ENCODE assay signal across 9 cellular contexts in the genomic region with DNA sequence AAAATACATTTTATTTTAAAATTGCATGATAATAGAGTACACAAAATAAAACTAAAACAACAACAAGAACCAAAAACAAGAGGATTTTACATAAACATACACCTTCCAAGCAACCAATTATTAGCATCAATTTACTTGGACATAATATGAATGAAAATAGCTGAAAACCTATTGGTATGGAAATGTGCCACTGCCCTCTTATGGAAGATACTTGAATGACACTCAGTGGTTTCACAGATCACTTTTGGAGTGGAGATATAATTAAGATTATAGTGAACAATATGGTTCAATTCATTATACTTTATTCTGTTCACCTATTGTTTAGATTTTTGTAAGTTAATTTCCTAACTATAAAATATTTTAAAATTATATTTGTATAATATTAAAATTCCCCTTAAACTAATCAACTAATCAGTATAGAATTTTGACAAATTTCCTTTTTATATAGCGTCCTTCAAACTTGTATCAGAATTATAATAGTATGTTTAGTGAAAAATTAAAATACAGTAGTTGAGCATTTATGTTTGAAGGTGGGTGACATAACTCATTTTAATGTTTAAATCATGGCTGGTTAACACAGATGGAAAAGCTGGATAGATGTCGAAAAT.
DNase-seq lines count a peak whose midpoint lies in the region; ATAC-seq and TF ChIP-seq lines count a peak whose summit lies in the region.
"Had no signal": no experiment of that assay in that cellular context is flagged by ENCODE, and none has a peak within 500 bp of the region (broad histone marks: within the 10 kb centered on the region; RNA-seq: fewer than 3 reads in every experiment).

No MANE protein-coding gene starts in this region.

- H3K9me3 Mint-ChIP-seq in CD8-positive, alpha-beta T cell: no peaks in the 10 kb centered on the region

- DNase-seq in cardiac muscle cell (ENCODE audit: low read depth in 1 of 2, low spot score in 1 of 2) (peak; percentile 60), Right ventricle myocardium superior (no peak), NCI-H1105 (lab: John Stamatoyannopoulos, UW) (peak; percentile 50), T-helper 17 cell (no peak), glomerular visceral epithelial cell (ENCODE audit: extremely low spot score) (peak; percentile 48), upper lobe of left lung (no peak)
- no peak for DNase-seq in CD8-positive, alpha-beta T cell

- no peaks in the 10 kb centered on the region for H3K36me3 ChIP-seq in cardiac muscle cell
- H3K36me3 ChIP-seq in upper lobe of left lung: no peaks in the 10 kb centered on the region
- no peaks in the 10 kb centered on the region for H3K36me3 ChIP-seq in CD8-positive, alpha-beta T cell (ENCODE audit: insufficient read depth, low read length)

- H3K9me3 ChIP-seq in cardiac muscle cell (ENCODE audit: low read depth) (no peaks in the 10 kb centered on the region), T-helper 17 cell (ENCODE audit: control insufficient read depth, low read length, poor library complexity, severe bottlenecking) (no peaks in the 10 kb centered on the region), upper lobe of left lung (no peaks in the 10 kb centered on the region)
- no peaks in the 10 kb centered on the region for H3K9me3 ChIP-seq in CD8-positive, alpha-beta T cell (ENCODE audit: low read length)

- H3K36me3 Mint-ChIP-seq in T-helper 17 cell (ENCODE audit: low read depth): no peaks in the 10 kb centered on the region
- no peaks in the 10 kb centered on the region for H3K36me3 Mint-ChIP-seq in CD8-positive, alpha-beta T cell

- H3K27me3 Mint-ChIP-seq in T-helper 17 cell: peaks cover 4% of the 10 kb centered on the region
- H3K27me3 Mint-ChIP-seq in CD8-positive, alpha-beta T cell (ENCODE audit: low read depth): no peaks in the 10 kb centered on the region

- H3K4me3 ChIP-seq in cardiac muscle cell (no peak overlapping the region), upper lobe of left lung (no peak overlapping the region)
- no peak overlapping the region for H3K4me3 ChIP-seq in CD8-positive, alpha-beta T cell (ENCODE audit: low read depth, low read length)

- H3K27ac Mint-ChIP-seq in T-helper 17 cell: no peak overlapping the region
- no peak overlapping the region for H3K27ac Mint-ChIP-seq in CD8-positive, alpha-beta T cell

- POLR2A ChIA-PET in CD8-positive, alpha-beta T cell (lab: Charles Lee): no interaction called here

- ATAC-seq in Right ventricle myocardium superior (ENCODE audit: poor library complexity) (no peak), HG02623 (IDR thresholded peaks at IDR 0.05; ENCODE audit: unreplicated experiment) (peak; percentile 79), T-helper 17 cell (peak; percentile 41), upper lobe of left lung (ENCODE audit: low FRiP score in 2 of 2) (no peak)
- no peak for ATAC-seq in CD8-positive, alpha-beta T cell

- H3K4me1 ChIP-seq in cardiac muscle cell (ENCODE audit: low read depth): no peaks in the 10 kb centered on the region
- H3K4me1 ChIP-seq in upper lobe of left lung: no peaks in the 10 kb centered on the region
- H3K4me1 ChIP-seq in CD8-positive, alpha-beta T cell (ENCODE audit: insufficient read depth, low read length): no peaks in the 10 kb centered on the region

- intact Hi-C loops in Right ventricle myocardium superior (cut with DNase I): no loop called here
- intact Hi-C loops in CD8-positive, alpha-beta T cell (cut with DNase I, micrococcal nuclease): no loop called here

- no peak for TF ChIP-seq EP300 in upper lobe of left lung (IDR thresholded peaks at IDR 0.05)

- no peak for TF ChIP-seq POLR2A in upper lobe of left lung (IDR thresholded peaks at IDR 0.05)

- 92% methylated on average over 2 of the region's 2 CpGs for WGBS in upper lobe of left lung, 2 donors

- no peak overlapping the region for H3K27ac ChIP-seq in cardiac muscle cell
- H3K27ac ChIP-seq in upper lobe of left lung: no peak overlapping the region
- no peak overlapping the region for H3K27ac ChIP-seq in CD8-positive, alpha-beta T cell (ENCODE audit: low read depth, low read length)
- H3K27ac ChIP-seq: epithelial cell of prostate had no signal

- H3K4me3 Mint-ChIP-seq in T-helper 17 cell: no peak overlapping the region
- H3K4me3 Mint-ChIP-seq in CD8-positive, alpha-beta T cell: no peak overlapping the region

- CTCF ChIA-PET in CD8-positive, alpha-beta T cell (lab: Charles Lee): no interaction called here

- TF ChIP-seq CTCF in cardiac muscle cell (IDR thresholded peaks at IDR 0.05; ENCODE audit: low read depth, low read length) (peak; percentile 74), upper lobe of left lung (IDR thresholded peaks at IDR 0.05) (peak in 5 of 6 experiments; percentile 35 to 62 (median 44))
- TF ChIP-seq CTCF in CD8-positive, alpha-beta T cell (IDR thresholded peaks at IDR 0.05): no peak

- H3K27me3 ChIP-seq in cardiac muscle cell (no peaks in the 10 kb centered on the region), upper lobe of left lung (no peaks in the 10 kb centered on the region)
- H3K27me3 ChIP-seq in CD8-positive, alpha-beta T cell (ENCODE audit: insufficient read depth, low read length): no peaks in the 10 kb centered on the region

- H3K4me1 Mint-ChIP-seq in T-helper 17 cell: peaks cover 4% of the 10 kb centered on the region
- H3K4me1 Mint-ChIP-seq in CD8-positive, alpha-beta T cell (ENCODE audit: low read depth): no peaks in the 10 kb centered on the region

Comparison
In these comparisons a context has a peak if more than half of its experiments do, and no peak if none do; other contexts are left out.
1. DNase-seq: peak in cardiac muscle cell (2 of 2), NCI-H1105 (single experiment) and glomerular visceral epithelial cell (single experiment); none in Right ventricle myocardium superior (single experiment), T-helper 17 cell (0 of 3), upper lobe of left lung (0 of 2) and CD8-positive, alpha-beta T cell (0 of 7).
2. ATAC-seq: peak in HG02623 (single experiment) and T-helper 17 cell (single experiment); none in Right ventricle myocardium superior (single experiment), upper lobe of left lung (0 of 2) and CD8-positive, alpha-beta T cell (single experiment).